ENCODE assay signal across 10 cellular contexts in the genomic region with DNA sequence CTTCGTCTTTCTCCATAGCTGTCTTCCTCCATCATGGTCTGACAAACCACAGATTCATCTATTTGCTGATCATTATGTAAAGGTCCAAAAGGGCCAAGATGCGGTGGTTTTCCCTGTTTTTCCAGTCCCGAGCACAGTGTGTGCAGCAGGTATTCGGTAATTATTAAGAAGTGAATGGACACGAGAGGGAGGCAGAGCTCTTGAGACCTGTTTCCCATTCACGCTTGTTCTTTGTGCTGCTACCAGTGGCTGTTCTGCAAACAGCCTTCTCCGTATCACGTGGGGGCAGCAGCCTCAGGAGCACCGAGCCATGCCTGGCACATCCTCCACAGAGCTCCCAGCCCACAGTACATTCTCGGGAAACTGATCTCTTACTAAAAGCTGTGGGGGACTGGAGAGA. TPM values are rescaled to one million over a fixed set of nuclear protein-coding genes. Genes with fewer than 3 reads are reported as not detected.
DNase-seq lines count a peak whose midpoint lies in the region; ATAC-seq and TF ChIP-seq lines count a peak whose summit lies in the region.
"Had no signal": no experiment of that assay in that cellular context is flagged by ENCODE, and none has a peak within 500 bp of the region (broad histone marks: within the 10 kb centered on the region; RNA-seq: fewer than 3 reads in every experiment).

No MANE protein-coding gene starts in this region.

- ATAC-seq in GM19463 (IDR thresholded peaks at IDR 0.05; ENCODE audit: unreplicated experiment), result no peak
- no peak for ATAC-seq in activated T-helper 17 cell treated with anti-CD3 and anti-CD28 coated beads, Interleukin-2, amount 50 U/mL, for 72 hours (replicated peaks)

- H3K9me2 ChIP-seq in PC-9 (ENCODE audit: insufficient read depth), result no peaks in the 10 kb centered on the region

- TF ChIP-seq CTCF in PC-9 (conservative IDR thresholded peaks at IDR 0.05), result no peak
- TF ChIP-seq CTCF in testis (IDR thresholded peaks at IDR 0.05), result no peak

- H3K36me3 Mint-ChIP-seq in activated T-helper 17 cell treated with anti-CD3 and anti-CD28 coated beads, Interleukin-2, amount 50 U/mL, for 72 hours (ENCODE audit: low read depth), result no peaks in the 10 kb centered on the region

- POLR2A ChIA-PET in PC-9 (lab: Charles Lee; ENCODE audit: unreplicated experiment), result no interaction called here

- peak overlapping the region; percentile 31; the same call in 1 of the 2 replicates for H3K4me2 ChIP-seq in PC-9

- H3K27me3 ChIP-seq in PC-9 (ENCODE audit: insufficient read depth, low read depth) (peaks cover 33% of the 10 kb centered on the region), testis (no peaks in the 10 kb centered on the region)

- CTCF ChIA-PET in PC-9 (lab: Charles Lee), result no interaction called here

- peaks cover 4% of the 10 kb centered on the region for H3K27me3 Mint-ChIP-seq in activated T-helper 17 cell treated with anti-CD3 and anti-CD28 coated beads, Interleukin-2, amount 50 U/mL, for 72 hours

- no peaks in the 10 kb centered on the region for H3K79me2 ChIP-seq in PC-9 (ENCODE audit: low read depth)

- no peak for TF ChIP-seq POLR2A in testis (IDR thresholded peaks at IDR 0.05)

- H3K9me3 ChIP-seq in PC-9 (ENCODE audit: insufficient read depth, low read depth) (no peaks in the 10 kb centered on the region), testis (no peaks in the 10 kb centered on the region)

- 67 to 79% methylated on average over 10 of the region's 10 CpGs for WGBS in testis, 2 donors

- peaks cover 17% of the 10 kb centered on the region for H3K4me1 Mint-ChIP-seq in activated T-helper 17 cell treated with anti-CD3 and anti-CD28 coated beads, Interleukin-2, amount 50 U/mL, for 72 hours

- H3K9me3 Mint-ChIP-seq in activated T-helper 17 cell treated with anti-CD3 and anti-CD28 coated beads, Interleukin-2, amount 50 U/mL, for 72 hours, result no peaks in the 10 kb centered on the region

- H3K27ac ChIP-seq in PC-9 (no peak overlapping the region), testis (no peak overlapping the region)

- H3K4me3 ChIP-seq in PC-9 (no peak overlapping the region), testis (no peak overlapping the region)

- H3F3A ChIP-seq in PC-9 (ENCODE audit: insufficient read depth, low read depth), result no peaks in the 10 kb centered on the region

- H3K36me3 ChIP-seq in PC-9 (ENCODE audit: low read depth) (no peaks in the 10 kb centered on the region), testis (ENCODE audit: low read depth, missing control alignments) (no peaks in the 10 kb centered on the region)

- no peaks in the 10 kb centered on the region for H4K20me1 ChIP-seq in PC-9 (ENCODE audit: insufficient read depth)

- H3K4me3 Mint-ChIP-seq in activated T-helper 17 cell treated with anti-CD3 and anti-CD28 coated beads, Interleukin-2, amount 50 U/mL, for 72 hours, result no peak overlapping the region

- no peak overlapping the region for H2AFZ ChIP-seq in PC-9

- BruUV-seq in PC-9 (replicated peaks; lab: Mats Ljungman, UMichigan), result no TSS peak

- no peaks in the 10 kb centered on the region; the same call in 1 of the 2 replicates for H3K4me1 ChIP-seq in PC-9 (replicated peaks; ENCODE audit: insufficient read depth)
- H3K4me1 ChIP-seq in testis, result peaks cover under 1% of the 10 kb centered on the region

- intact Hi-C loops in PC-9 (cut with micrococcal nuclease; ENCODE audit: unreplicated experiment) (no loop called here), testis (cut with DNase I; ENCODE audit: low total_unique reads) (no loop called here)

- DNase-seq in SIG-M5 treated with dmso at 0.1 percent for 504 hours (lab: John Stamatoyannopoulos, UW; ENCODE audit: unreplicated experiment), result peak; percentile 41
- DNase-seq in SIG-M5 (lab: John Stamatoyannopoulos, UW), result no peak
- peak in 1 of 2 experiments; percentile 39 for DNase-seq in PC-9
- peak; percentile 47 for DNase-seq in islet precursor cell
- DNase-seq in testis, result peak; percentile 59
- no peak for DNase-seq in NOMO-1 treated with dmso at 0.1 percent for 144 hours (lab: John Stamatoyannopoulos, UW; ENCODE audit: unreplicated experiment)
- DNase-seq: effector memory CD4-positive, alpha-beta T cell; NCI-H2081 had no signal

- no peak overlapping the region for H3K27ac Mint-ChIP-seq in activated T-helper 17 cell treated with anti-CD3 and anti-CD28 coated beads, Interleukin-2, amount 50 U/mL, for 72 hours

RNA-seq across cellular contexts. Expression of gene CCDC70, which starts 50.3 kb away (rescaled TPM):
- total RNA-seq in PC-9 (2021) (not detected in 2 replicates), testis (10 to 100 TPM; 35.7 to 82.2 TPM)
- polyA plus RNA-seq in testis (ENCODE audit: insufficient read depth, low read depth, low replicate concordance), result 175 TPM
- under 1 TPM; 0.24 to 0.43 TPM for total RNA-seq in activated T-helper 17 cell treated with anti-CD3 and anti-CD28 coated beads, Interleukin-2, amount 50 U/mL, for 72 hours

Comparison
In these comparisons a context has a peak if more than half of its experiments do, and no peak if none do; other contexts are left out.
1. DNase-seq: peak in SIG-M5 treated with dmso at 0.1 percent for 504 hours (single experiment), islet precursor cell (single experiment) and testis (single experiment); none in SIG-M5 (single experiment) and NOMO-1 treated with dmso at 0.1 percent for 144 hours (single experiment).
2. RNA of gene CCDC70, which starts 50.3 kb away (total RNA-seq): 35.7 to 82.2 TPM in testis; 0.24 to 0.43 TPM in activated T-helper 17 cell treated with anti-CD3 and anti-CD28 coated beads, Interleukin-2, amount 50 U/mL, for 72 hours and not detected in PC-9; every median in the first group is over 10 times any median in the second.